31 cellular contexts compared by ENCODE assay signal in the genomic region with DNA sequence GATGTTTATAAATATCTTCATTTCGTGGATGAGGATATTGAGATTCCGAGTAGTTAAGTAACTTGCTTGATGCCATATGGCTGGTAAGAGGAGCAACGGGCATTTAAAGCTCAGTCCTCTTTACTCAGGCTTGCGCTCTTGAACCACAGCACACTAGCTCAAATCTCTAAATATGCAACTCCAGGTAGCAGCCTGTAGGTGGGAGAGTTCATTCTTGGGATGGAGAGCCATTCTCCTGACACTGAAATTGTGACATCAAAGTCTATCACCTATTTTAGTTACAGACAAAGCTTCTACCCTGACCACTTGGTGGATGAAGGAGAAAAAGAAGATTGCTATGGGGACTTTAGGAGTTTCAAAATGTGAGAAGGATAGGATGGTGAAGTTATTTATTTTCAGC.
"Had no signal": no experiment of that assay in that cellular context is flagged by ENCODE, and none has a peak within 500 bp of the region (broad histone marks: within the 10 kb centered on the region; RNA-seq: fewer than 3 reads in every experiment).

No MANE protein-coding gene starts in this region.

- H3K4me3 Mint-ChIP-seq: activated CD4-positive, alpha-beta T cell treated with anti-CD3 and anti-CD28 coated beads for 36 hours; activated CD4-positive, alpha-beta T cell treated with anti-CD3 and anti-CD28 coated beads, Interleukin-2, amount 10 ng/mL, durations not matched to agents 7 days and 5 days; activated naive CD4-positive, alpha-beta T cell treated with anti-CD3 and anti-CD28 coated beads for 36 hours; activated T-cell treated with anti-CD3 and anti-CD28 coated beads, Interleukin-2, amount 50 U/mL, for 4 hours; activated T-helper 1 cell treated with anti-CD3 and anti-CD28 coated beads, Interleukin-12 subunit alpha, Interleukin-12 subunit beta, Interleukin-2, Interleukin-4 antibody, amounts not matched to agents 30 ng/mL and 10 ng/mL and 1 ng/mL, durations not matched to agents 14 hours and 24 hours and 36 hours; WTC11 had no signal

- H3K27ac ChIP-seq: adrenal gland, body of pancreas, breast epithelium, KMS-11, SJCRH30, SK-N-MC had no signal

- H3K4me1 Mint-ChIP-seq: activated CD4-positive, alpha-beta T cell treated with anti-CD3 and anti-CD28 coated beads for 36 hours; activated CD4-positive, alpha-beta T cell treated with anti-CD3 and anti-CD28 coated beads, Interleukin-2, amount 10 ng/mL, durations not matched to agents 7 days and 5 days; WTC11 had no signal

- H3K27ac Mint-ChIP-seq: activated CD4-positive, alpha-beta T cell treated with anti-CD3 and anti-CD28 coated beads for 36 hours; activated CD4-positive, alpha-beta T cell treated with anti-CD3 and anti-CD28 coated beads, Interleukin-2, amount 10 ng/mL, durations not matched to agents 7 days and 5 days; activated naive CD4-positive, alpha-beta T cell treated with anti-CD3 and anti-CD28 coated beads for 36 hours; activated naive CD4-positive, alpha-beta T cell treated with anti-CD3 and anti-CD28 coated beads, Interleukin-2, amount 50 U/mL, for 72 hours; activated T-helper 1 cell treated with anti-CD3 and anti-CD28 coated beads, Interleukin-12 subunit alpha, Interleukin-12 subunit beta, Interleukin-2, Interleukin-4 antibody, amounts not matched to agents 30 ng/mL and 10 ng/mL and 1 ng/mL, durations not matched to agents 14 hours and 24 hours and 36 hours; WTC11 had no signal

- H3K4me3 ChIP-seq: adrenal gland, body of pancreas, breast epithelium, SJCRH30, SK-N-MC had no signal

- H3K27me3 Mint-ChIP-seq: activated CD4-positive, alpha-beta T cell treated with anti-CD3 and anti-CD28 coated beads for 36 hours; activated CD4-positive, alpha-beta T cell treated with anti-CD3 and anti-CD28 coated beads, Interleukin-2, amount 10 ng/mL, durations not matched to agents 7 days and 5 days had no signal

- DNase-seq: activated CD4-positive, alpha-beta T cell treated with anti-CD3 and anti-CD28 coated beads for 36 hours; activated CD4-positive, alpha-beta T cell treated with anti-CD3 and anti-CD28 coated beads, Interleukin-2, amount 10 ng/mL, durations not matched to agents 7 days and 5 days; activated CD4-positive, alpha-beta T cell treated with anti-CD3 and anti-CD28 coated beads, Interleukin-2, amount 50 U/mL, for 48 hours; activated CD8-positive, alpha-beta memory T cell treated with anti-CD3 and anti-CD28 coated beads, Interleukin-2, amount 50 U/mL, for 4 hours; activated gamma-delta T cell treated with Interleukin-2 at 50 U/mL for 16 hours; activated naive CD4-positive, alpha-beta T cell treated with anti-CD3 and anti-CD28 coated beads for 36 hours; activated T-cell treated with anti-CD3 and anti-CD28 coated beads for 4 hours; activated T-cell treated with anti-CD3 and anti-CD28 coated beads, Interleukin-2, amount 50 U/mL, for 4 hours; adrenal gland; body of pancreas; MM.1S; NCI-H1092 treated with DMSO at 0.1 percent for 48 hours; NCI-H1417; NCI-H146; NCI-H187; NCI-H2029 treated with DMSO at 0.1 percent for 48 hours; NCI-H2171 treated with DMSO at 0.1 percent for 48 hours; NCI-H2227 treated with DMSO at 0.1 percent for 48 hours; NCI-H446; NCI-H510A treated with DMSO at 0.1 percent for 48 hours; NCI-H526 treated with DMSO at 0.1 percent for 48 hours; NCI-H774; SHP77; SJCRH30; T1000 had no signal

- H3K36me3 ChIP-seq: adrenal gland, breast epithelium, SJCRH30 had no signal

- H3K4me1 ChIP-seq: adrenal gland, body of pancreas, breast epithelium, SJCRH30 had no signal

- H3K4me2 ChIP-seq: KMS-11 had no signal

- H3K9me3 ChIP-seq: adrenal gland, body of pancreas, breast epithelium, SJCRH30 had no signal

- H3K9ac ChIP-seq: KMS-11 had no signal

- H3K36me3 Mint-ChIP-seq: activated naive CD4-positive, alpha-beta T cell treated with anti-CD3 and anti-CD28 coated beads, Interleukin-2, amount 50 U/mL, for 72 hours had no signal

- H3K9me3 Mint-ChIP-seq: activated CD4-positive, alpha-beta T cell treated with anti-CD3 and anti-CD28 coated beads, Interleukin-2, amount 10 ng/mL, durations not matched to agents 7 days and 5 days; activated naive CD4-positive, alpha-beta T cell treated with anti-CD3 and anti-CD28 coated beads for 36 hours; activated naive CD4-positive, alpha-beta T cell treated with anti-CD3 and anti-CD28 coated beads, Interleukin-2, amount 50 U/mL, for 72 hours; activated T-cell treated with anti-CD3 and anti-CD28 coated beads, Interleukin-2, amount 50 U/mL, for 4 hours; activated T-helper 1 cell treated with anti-CD3 and anti-CD28 coated beads, Interleukin-12 subunit alpha, Interleukin-12 subunit beta, Interleukin-2, Interleukin-4 antibody, amounts not matched to agents 30 ng/mL and 10 ng/mL and 1 ng/mL, durations not matched to agents 14 hours and 24 hours and 36 hours had no signal

- H3K27me3 ChIP-seq: adrenal gland, body of pancreas, breast epithelium, SJCRH30 had no signal
